In genomic region chr6:160160450-160160849, GRCh38 we compare ENCODE assay signal across 2 cellular contexts.
TF ChIP-seq lines count a peak whose summit lies in the region.

No MANE protein-coding gene starts in this region.

TF ChIP-seq in SK-N-SH, 30 proteins besides CTCF, POLR2A, EP300 and RAD21 (continued from another document):
- TF ChIP-seq REST (IDR thresholded peaks at IDR 0.05; ENCODE audit: low read depth, low read length): no peak
- no peak for TF ChIP-seq RCOR1 (IDR thresholded peaks at IDR 0.05; ENCODE audit: low read length)
- TF ChIP-seq YY1 (IDR thresholded peaks at IDR 0.05; ENCODE audit: low read depth): no peak
- TF ChIP-seq GABPA (IDR thresholded peaks at IDR 0.05; ENCODE audit: low read depth): no peak
- no peak for TF ChIP-seq CHD2 (IDR thresholded peaks at IDR 0.05; ENCODE audit: low read length, partially characterized antibody)
- TF ChIP-seq MEF2A (IDR thresholded peaks at IDR 0.05; ENCODE audit: borderline replicate concordance, low read depth): no peak
TF ChIP-seq in SK-N-SH: peak in this region for 0.

TF ChIP-seq in WTC11, 78 proteins besides CTCF, POLR2A, EP300 and RAD21 (continued from another document):
- TF ChIP-seq ZBTB21 (CRISPR knock-in tag; IDR thresholded peaks at IDR 0.05; ENCODE audit: borderline replicate concordance) (no peak), ZNF396 (CRISPR knock-in tag; IDR thresholded peaks at IDR 0.05; ENCODE audit: borderline replicate concordance) (no peak), ZNF423 (CRISPR knock-in tag; IDR thresholded peaks at IDR 0.05) (no peak), OVOL2 (CRISPR knock-in tag; IDR thresholded peaks at IDR 0.05; ENCODE audit: borderline replicate concordance) (no peak), FOXP4 (CRISPR knock-in tag; IDR thresholded peaks at IDR 0.05) (no peak), ZNF317 (CRISPR knock-in tag; IDR thresholded peaks at IDR 0.05; ENCODE audit: borderline replicate concordance, low read depth) (no peak), ZNF671 (CRISPR knock-in tag; IDR thresholded peaks at IDR 0.05) (no peak), PRRX2 (CRISPR knock-in tag; IDR thresholded peaks at IDR 0.05) (no peak), CBFB (CRISPR knock-in tag; IDR thresholded peaks at IDR 0.05; ENCODE audit: low read depth) (no peak), SMAD4 (CRISPR knock-in tag; IDR thresholded peaks at IDR 0.05) (no peak), AFF4 (CRISPR knock-in tag; IDR thresholded peaks at IDR 0.05; ENCODE audit: borderline replicate concordance) (no peak)
